Comparison of ENCODE assay signal across 20 cellular contexts in genomic region chr1:224234017-224234416, GRCh38.
"Had no signal": no experiment of that assay in that cellular context is flagged by ENCODE, and none has a peak within 500 bp of the region (broad histone marks: within the 10 kb centered on the region; RNA-seq: fewer than 3 reads in every experiment).

No MANE protein-coding gene starts in this region.

- DNase-seq: effector CD4-positive, alpha-beta T cell; foreskin melanocyte; head of caudate nucleus; hippocampal formation; left colon; left ventricle myocardium superior; mesenchymal stem cell; midbrain; occipital lobe; pancreas; right cardiac atrium; stimulated activated CD4-positive, alpha-beta T cell treated with anti-CD3 and anti-CD28 coated beads, Interleukin-2, amount 100 ng/mL, for 48 hours; stimulated activated naive CD8-positive, alpha-beta T cell treated with anti-CD3 and anti-CD28 coated beads, Interleukin-15, Interleukin-2, amounts not matched to agents 100 U/mL and 50 U/mL, for 24 hours; upper lobe of right lung had no signal

- ATAC-seq: left colon; left ventricle myocardium superior; pancreas; right cardiac atrium; stimulated activated naive CD8-positive, alpha-beta T cell treated with anti-CD3 and anti-CD28 coated beads, Interleukin-15, Interleukin-2, amounts not matched to agents 100 U/mL and 50 U/mL, for 24 hours; upper lobe of right lung had no signal

- H3K4me1 Mint-ChIP-seq: nephron had no signal

- H3K9me3 ChIP-seq: pancreas, tibial artery, upper lobe of right lung, vagina had no signal

- H3K4me3 ChIP-seq: lung, pancreas, smooth muscle cell, tibial artery, upper lobe of right lung, vagina had no signal

- H3K27ac ChIP-seq: pancreas, tibial artery, upper lobe of right lung, vagina had no signal

- H3K27me3 Mint-ChIP-seq: progenitor cell of endocrine pancreas had no signal

- H3K27ac Mint-ChIP-seq: nephron, progenitor cell of endocrine pancreas had no signal

- H3K4me3 Mint-ChIP-seq: nephron had no signal

- H3K9me3 Mint-ChIP-seq: nephron had no signal
